17 cellular contexts compared by ENCODE assay signal in genomic region chr11:19367051-19367709, GRCh38.
A peak's percentile ranks its signal among the peaks of the same experiment; 100 is the strongest.
DNase-seq lines count a peak whose midpoint lies in the region; ATAC-seq, FAIRE-seq and TF ChIP-seq lines count a peak whose summit lies in the region.
"Had no signal": no experiment of that assay in that cellular context is flagged by ENCODE, and none has a peak within 500 bp of the region (broad histone marks: within the 10 kb centered on the region; RNA-seq: fewer than 3 reads in every experiment).

No MANE protein-coding gene starts in this region.

- H3K36me3 ChIP-seq in IMR-90 (ENCODE audit: control insufficient read depth, insufficient read depth, low read length) (no peaks in the 10 kb centered on the region), esophagus squamous epithelium (no peaks in the 10 kb centered on the region), neuronal stem cell (replicated peaks in 1 of 2; ENCODE audit: control insufficient read depth in 2 of 2, insufficient read depth in 2 of 2, low read length in 2 of 2) (no peaks in the 10 kb centered on the region), upper lobe of right lung (no peaks in the 10 kb centered on the region)

- H3K4ac ChIP-seq in IMR-90 (ENCODE audit: low read depth, low read length) (peak overlapping the region; percentile 82), neuronal stem cell (ENCODE audit: low read length) (no peak overlapping the region)

- H2BK120ac ChIP-seq in IMR-90 (ENCODE audit: low read depth, low read length) (peak overlapping the region; percentile 86), neuronal stem cell (ENCODE audit: low read depth, low read length) (no peak overlapping the region)

- H3K4me2 ChIP-seq in IMR-90 (ENCODE audit: low read depth, low read length) (peak overlapping the region; percentile 47; the same call in 1 of the 2 replicates), neuronal stem cell (ENCODE audit: insufficient read depth, low read length, poor library complexity, severe bottlenecking) (no peak overlapping the region)
- H3K4me2 ChIP-seq: A549 had no signal

- H2AK5ac ChIP-seq in IMR-90 (ENCODE audit: low read depth, low read length) (peak overlapping the region; percentile 41; the same call in 1 of the 2 replicates), neuronal stem cell (ENCODE audit: low read depth, low read length) (no peak overlapping the region)

- TF ChIP-seq POLR2A in IMR-90 (IDR thresholded peaks at IDR 0.05; ENCODE audit: low read depth, low read length) = no peak
- no peak for TF ChIP-seq POLR2A in esophagus squamous epithelium (IDR thresholded peaks at IDR 0.05)

- in situ Hi-C loops in ACHN (cut with HindIII; ENCODE audit: low pct_ligation_motif_present, low pct_unique_long_range_greater_than_20kb, low sequenced_read_pairs) (no loop called here), IMR-90 (cut with MboI; ENCODE audit: low sequenced_read_pairs) (no loop called here)

- H4K20me1 ChIP-seq in IMR-90 (ENCODE audit: insufficient read depth, low read length) = no peaks in the 10 kb centered on the region

- H4K8ac ChIP-seq in IMR-90 (ENCODE audit: low read depth in 2 of 2, low read length in 2 of 2) (peak overlapping the region in 1 of 2 experiments; percentile 33; a peak in 1 of 4 replicates), neuronal stem cell (ENCODE audit: low read depth, low read length) (no peak overlapping the region)

- H3K4me1 ChIP-seq in IMR-90 (ENCODE audit: control insufficient read depth, insufficient read depth, low read length) (peaks cover 25% of the 10 kb centered on the region), esophagus squamous epithelium (peaks cover 0 to 51% (median 14%) of the 10 kb centered on the region in 3 donors), neuronal stem cell (ENCODE audit: control insufficient read depth in 2 of 2, insufficient read depth in 1 of 2, low read depth in 1 of 2, low read length in 2 of 2) (peaks cover 17 to 35% of the 10 kb centered on the region in 2 donors), upper lobe of right lung (peaks cover 32% of the 10 kb centered on the region)

- H3K4me3 ChIP-seq in IMR-90 (ENCODE audit: insufficient read depth, low read depth, low read length) (no peak overlapping the region), esophagus squamous epithelium (no peak overlapping the region), neuronal stem cell (ENCODE audit: low read length in 2 of 2) (no peak overlapping the region), upper lobe of right lung (no peak overlapping the region)
- H3K4me3 ChIP-seq: A549 had no signal

- H3K9me1 ChIP-seq in IMR-90 (ENCODE audit: insufficient read depth, low read length) = peaks cover 18% of the 10 kb centered on the region

- peak overlapping the region; percentile 61; the same call in 1 of the 2 replicates for H3K23ac ChIP-seq in IMR-90 (ENCODE audit: low read depth, low read length)
- no peak overlapping the region for H3K23ac ChIP-seq in neuronal stem cell (ENCODE audit: low read depth, low read length, poor library complexity)

- ATAC-seq in IMR-90 (ENCODE audit: low read depth) (peak; percentile 77), upper lobe of right lung (no peak)
- ATAC-seq: A549; activated T-cell treated with anti-CD3 and anti-CD28 coated beads, Interleukin-2, amount 50 U/mL, for 72 hours had no signal

- CTCF ChIA-PET in IMR-90 (lab: Yijun Ruan, JAX) = no interaction called here

- peak overlapping the region; percentile 75; the same call in 1 of the 2 replicates for H3K18ac ChIP-seq in IMR-90 (ENCODE audit: low read depth, low read length)
- peak overlapping the region; percentile 66 for H3K18ac ChIP-seq in neuronal stem cell (ENCODE audit: low read length)

- DNase-seq in ACHN (peak; percentile 15), IMR-90 (peak; percentile 85), esophagus squamous epithelium (lab: John Stamatoyannopoulos, UW) (no peak), neuronal stem cell (ENCODE audit: low spot score) (no peak), SK-N-DZ (ENCODE audit: low spot score) (no peak), NCI-H774 (lab: John Stamatoyannopoulos, UW) (no peak), upper lobe of right lung (no peak), D721Med (ENCODE audit: insufficient read length, low spot score) (no peak)
- DNase-seq: activated CD4-positive, alpha-beta T cell treated with anti-CD3 and anti-CD28 coated beads for 4 hours; activated T-cell treated with anti-CD3 and anti-CD28 coated beads, Interleukin-2, amount 50 U/mL, for 72 hours; amygdala; effector CD8-positive, alpha-beta T cell; hypothalamus; NCI-H1417 treated with DMSO at 0.1 percent for 48 hours; NCI-H69; RPMI8226 had no signal

- H2BK15ac ChIP-seq in IMR-90 (ENCODE audit: low read depth, low read length) (peak overlapping the region; percentile 35; the same call in 2 of the 3 replicates), neuronal stem cell (ENCODE audit: low read length) (peak overlapping the region; percentile 8)

- H3K14ac ChIP-seq in IMR-90 (replicated peaks; ENCODE audit: low read depth, low read length) (peak overlapping the region; percentile 59; the same call in 1 of the 2 replicates), neuronal stem cell (ENCODE audit: low read length) (no peak overlapping the region)

- no peak overlapping the region for H3K56ac ChIP-seq in IMR-90 (ENCODE audit: extremely low read depth, insufficient read depth, low read length)

- intact Hi-C loops in IMR-90 (cut with micrococcal nuclease) = no loop called here
- intact Hi-C loops in esophagus squamous epithelium (cut with DNase I) = no loop called here
- intact Hi-C loops in upper lobe of right lung (cut with DNase I) = no loop called here

- H2BK20ac ChIP-seq in IMR-90 (ENCODE audit: low read depth, low read length) = peak overlapping the region; percentile 78

- H2AFZ ChIP-seq in IMR-90 (replicated peaks; ENCODE audit: low read length, poor library complexity) = peak overlapping the region; percentile 16
- no peak overlapping the region for H2AFZ ChIP-seq in neuronal stem cell (ENCODE audit: low read length)

- H4K91ac ChIP-seq in IMR-90 (ENCODE audit: insufficient read depth, low read depth, low read length) (peak overlapping the region; percentile 62), neuronal stem cell (ENCODE audit: low read depth, low read length, poor library complexity) (no peak overlapping the region)

- no peaks in the 10 kb centered on the region for H3K9me3 ChIP-seq in IMR-90 (ENCODE audit: control insufficient read depth, insufficient read depth, low read length)
- no peaks in the 10 kb centered on the region for H3K9me3 ChIP-seq in esophagus squamous epithelium
- peaks cover 0 to 7% of the 10 kb centered on the region in 2 donors for H3K9me3 ChIP-seq in neuronal stem cell (replicated peaks in 1 of 2; ENCODE audit: control insufficient read depth in 2 of 2, insufficient read depth in 1 of 2, low read depth in 1 of 2, low read length in 2 of 2)
- no peaks in the 10 kb centered on the region for H3K9me3 ChIP-seq in upper lobe of right lung
- H3K9me3 ChIP-seq: A549 had no signal

- no peak overlapping the region for H3K9ac ChIP-seq in IMR-90 (ENCODE audit: low read depth, low read length)
- H3K9ac ChIP-seq in neuronal stem cell (ENCODE audit: low read depth, low read length, poor library complexity) = no peak overlapping the region

- peak overlapping the region; percentile 45 for H3K27ac ChIP-seq in IMR-90 (ENCODE audit: insufficient read depth, low read length)
- H3K27ac ChIP-seq in esophagus squamous epithelium = peak overlapping the region in 3 of 4 donors; percentile 22 to 79 (median 70)
- no peak overlapping the region for H3K27ac ChIP-seq in neuronal stem cell (replicated peaks; ENCODE audit: low read length)
- H3K27ac ChIP-seq in upper lobe of right lung = no peak overlapping the region
- H3K27ac ChIP-seq: A549 had no signal

- dilution Hi-C loops in IMR-90 (cut with HindIII; ENCODE audit: low sequenced_read_pairs, unreplicated experiment) = no loop called here

- H3K79me1 ChIP-seq in IMR-90 (ENCODE audit: low read depth in 1 of 2, low read length in 2 of 2) (no peaks in the 10 kb centered on the region), neuronal stem cell (ENCODE audit: low read depth, low read length) (no peaks in the 10 kb centered on the region)

- no peak for TF ChIP-seq RAD21 in IMR-90 (IDR thresholded peaks at IDR 0.05; ENCODE audit: low read length)

- no peak overlapping the region; the same call in 1 of the 2 replicates for H4K5ac ChIP-seq in IMR-90 (ENCODE audit: low read depth, low read length)

- H3K27me3 ChIP-seq in IMR-90 (ENCODE audit: control insufficient read depth, insufficient read depth, low read length) (no peaks in the 10 kb centered on the region), esophagus squamous epithelium (peaks cover 0 to 12% (median 0%) of the 10 kb centered on the region in 4 donors), neuronal stem cell (ENCODE audit: control insufficient read depth in 3 of 3, insufficient read depth in 3 of 3, low read depth in 1 of 3, low read length in 3 of 3) (no peaks in the 10 kb centered on the region), upper lobe of right lung (no peaks in the 10 kb centered on the region)

- TF ChIP-seq CTCF in IMR-90 (conservative IDR thresholded peaks at IDR 0.05; ENCODE audit: low read depth, low read length) (no peak), esophagus squamous epithelium (IDR thresholded peaks at IDR 0.05) (no peak), upper lobe of right lung (IDR thresholded peaks at IDR 0.05) (no peak), D721Med (IDR thresholded peaks at IDR 0.05; ENCODE audit: insufficient read depth, missing control alignments) (no peak)

- no CpG with 5 or more reads among the region's 2 CpGs for WGBS in IMR-90 (ENCODE audit: extremely low coverage in 2 of 2, insufficient read length in 1 of 2), 2 experiments
- WGBS in esophagus squamous epithelium, 2 donors = 75% methylated on average over 2 of the region's 2 CpGs; no CpG with 5 or more reads in 1 of the 2 donors
- no CpG with 5 or more reads among the region's 2 CpGs for WGBS in neuronal stem cell (ENCODE audit: extremely low coverage in 2 of 2, insufficient read length in 2 of 2, insufficient replicate concordance in 1 of 2), 2 donors

- no peak for FAIRE-seq in D721Med (lab: Jason Lieb, UNC)
- FAIRE-seq: A549 had no signal

- BruUV-seq in IMR-90 (replicated peaks; lab: Mats Ljungman, UMichigan) = no TSS peak

- H2BK5ac ChIP-seq in IMR-90 (ENCODE audit: low read depth, low read length, poor library complexity, severe bottlenecking) = peak overlapping the region; percentile 86
- no peak overlapping the region for H2BK5ac ChIP-seq in neuronal stem cell (ENCODE audit: low read length)

- H2BK12ac ChIP-seq in neuronal stem cell (ENCODE audit: low read length) = no peak overlapping the region

- no peak overlapping the region for H2AK9ac ChIP-seq in IMR-90 (replicated peaks; ENCODE audit: low read depth, low read length, poor library complexity)

- POLR2A ChIA-PET in IMR-90 (lab: Charles Lee; ENCODE audit: unreplicated experiment) = no interaction called here

TF ChIP-seq in IMR-90, 13 proteins besides CTCF, POLR2A, EP300 and RAD21 (continues in another document):
- TF ChIP-seq FOS (IDR thresholded peaks at IDR 0.05; ENCODE audit: low read depth, low read length) = peak; percentile 28; the same call in 1 of the 2 replicates

Comparison
In these comparisons a context has a peak if more than half of its experiments do, and no peak if none do; other contexts are left out.
1. DNase-seq: peak in ACHN (single experiment) and IMR-90 (single experiment); none in esophagus squamous epithelium (single experiment), neuronal stem cell (single experiment), SK-N-DZ (single experiment), NCI-H774 (single experiment), upper lobe of right lung (single experiment) and D721Med (single experiment).
2. H3K27ac ChIP-seq: peak in IMR-90 (single experiment) and esophagus squamous epithelium (3 of 4); none in neuronal stem cell (single experiment) and upper lobe of right lung (single experiment).